Comparison of ENCODE assay signal across 22 cellular contexts in the genomic region with DNA sequence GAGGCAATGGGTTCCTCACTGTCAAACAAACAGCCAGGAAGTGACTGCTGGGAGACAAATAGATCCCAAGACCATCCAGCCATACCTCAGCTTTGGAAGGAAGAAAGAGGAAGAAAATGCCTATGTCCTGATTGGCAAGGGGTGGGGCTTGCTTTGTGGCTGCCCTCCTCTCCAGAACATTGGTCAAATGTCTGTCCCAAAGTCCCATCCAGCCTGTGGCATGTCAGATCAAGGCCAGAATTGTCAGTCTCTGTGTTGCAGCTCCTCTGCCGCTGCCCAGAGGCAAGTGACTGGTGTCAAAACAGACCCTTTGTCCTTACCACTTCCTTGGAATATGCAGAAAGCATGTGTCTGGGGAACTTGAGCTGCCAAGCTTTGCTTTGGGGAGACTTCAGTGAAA.
"Had no signal": no experiment of that assay in that cellular context is flagged by ENCODE, and none has a peak within 500 bp of the region (broad histone marks: within the 10 kb centered on the region; RNA-seq: fewer than 3 reads in every experiment).

No MANE protein-coding gene starts in this region.

- H3K4me3 ChIP-seq: body of pancreas, left ventricle myocardium inferior, smooth muscle cell, stomach, suprapubic skin, tibial nerve had no signal

- H3K9me3 ChIP-seq: suprapubic skin had no signal

- H3K36me3 Mint-ChIP-seq: stimulated activated memory B cell treated with anti-CD40 and anti-IgM and Interleukin-4, amounts not matched to agents 10 μg/mL and 1 μg/mL and 100 μg/mL, for 72 hours had no signal

- H3K27me3 ChIP-seq: body of pancreas, suprapubic skin, tibial nerve had no signal

- H3K27ac Mint-ChIP-seq: activated CD4-positive, alpha-beta memory T cell treated with anti-CD3 and anti-CD28 coated beads for 36 hours; activated naive CD4-positive, alpha-beta T cell treated with anti-CD3 and anti-CD28 coated beads, Interleukin-2, amount 10 ng/mL, durations not matched to agents 7 days and 5 days; activated naive CD8-positive, alpha-beta T cell treated with anti-CD3 and anti-CD28 coated beads, Interleukin-2, amount 50 U/mL, for 24 hours; dendritic cell treated with granulocyte-macrophage colony-stimulating factor and Interleukin-4, amounts not matched to agents 40 ng/mL and 50 ng/mL, for 4 days; stimulated activated memory B cell treated with anti-CD40 and anti-IgM and Interleukin-4, amounts not matched to agents 10 μg/mL and 1 μg/mL and 100 μg/mL, for 72 hours; T-helper 17 cell had no signal

- H3K4me2 ChIP-seq: smooth muscle cell had no signal

- H3K36me3 ChIP-seq: left ventricle myocardium inferior, stomach, suprapubic skin, tibial nerve had no signal

- H3K27me3 Mint-ChIP-seq: activated naive CD8-positive, alpha-beta T cell treated with anti-CD3 and anti-CD28 coated beads, Interleukin-2, amount 50 U/mL, for 24 hours; dendritic cell treated with granulocyte-macrophage colony-stimulating factor and Interleukin-4, amounts not matched to agents 40 ng/mL and 50 ng/mL, for 4 days had no signal

- H3K4me3 Mint-ChIP-seq: activated CD4-positive, alpha-beta memory T cell treated with anti-CD3 and anti-CD28 coated beads for 36 hours; activated naive CD4-positive, alpha-beta T cell treated with anti-CD3 and anti-CD28 coated beads, Interleukin-2, amount 10 ng/mL, durations not matched to agents 7 days and 5 days; activated naive CD8-positive, alpha-beta T cell treated with anti-CD3 and anti-CD28 coated beads, Interleukin-2, amount 50 U/mL, for 24 hours; dendritic cell treated with granulocyte-macrophage colony-stimulating factor and Interleukin-4, amounts not matched to agents 40 ng/mL and 50 ng/mL, for 4 days; stimulated activated memory B cell treated with anti-CD40 and anti-IgM and Interleukin-4, amounts not matched to agents 10 μg/mL and 1 μg/mL and 100 μg/mL, for 72 hours; T-helper 17 cell had no signal

- DNase-seq: activated CD4-positive, alpha-beta memory T cell treated with anti-CD3 and anti-CD28 coated beads for 36 hours; activated CD4-positive, alpha-beta T cell treated with anti-CD3 and anti-CD28 coated beads for 48 hours; activated effector memory CD4-positive, alpha-beta T cell treated with anti-CD3 and anti-CD28 coated beads, Interleukin-2, amount 50 U/mL, for 16 hours; activated naive CD4-positive, alpha-beta T cell treated with anti-CD3 and anti-CD28 coated beads, Interleukin-2, amount 10 ng/mL, durations not matched to agents 7 days and 5 days; activated naive CD8-positive, alpha-beta T cell treated with anti-CD3 and anti-CD28 coated beads, Interleukin-2, amount 50 U/mL, for 24 hours; activated T-cell treated with anti-CD3 and anti-CD28 coated beads for 4 hours; body of pancreas; caudate nucleus; effector CD8-positive, alpha-beta T cell; erythroblast; foreskin keratinocyte; hippocampal formation; left ventricle myocardium inferior; posterior cingulate gyrus; stimulated activated CD4-positive, alpha-beta T cell treated with anti-CD3 and anti-CD28 coated beads, Interleukin-15, amount 100 ng/mL, for 24 hours; stomach; T-helper 17 cell had no signal

- H3K9me3 Mint-ChIP-seq: dendritic cell treated with granulocyte-macrophage colony-stimulating factor and Interleukin-4, amounts not matched to agents 40 ng/mL and 50 ng/mL, for 4 days had no signal

- H3K27ac ChIP-seq: body of pancreas, foreskin keratinocyte, left ventricle myocardium inferior, stomach, suprapubic skin, tibial nerve had no signal

- H3K4me1 Mint-ChIP-seq: activated naive CD4-positive, alpha-beta T cell treated with anti-CD3 and anti-CD28 coated beads, Interleukin-2, amount 10 ng/mL, durations not matched to agents 7 days and 5 days; activated naive CD8-positive, alpha-beta T cell treated with anti-CD3 and anti-CD28 coated beads, Interleukin-2, amount 50 U/mL, for 24 hours; stimulated activated memory B cell treated with anti-CD40 and anti-IgM and Interleukin-4, amounts not matched to agents 10 μg/mL and 1 μg/mL and 100 μg/mL, for 72 hours; T-helper 17 cell had no signal

- H3K4me1 ChIP-seq: body of pancreas, foreskin keratinocyte, stomach, suprapubic skin, tibial nerve had no signal
